ENCODE assay signal across 8 cellular contexts in genomic region chr6:42451595-42452170, GRCh38. TPM values are rescaled to one million over a fixed set of nuclear protein-coding genes. Genes with fewer than 3 reads are reported as not detected.
A peak's percentile ranks its signal among the peaks of the same experiment; 100 is the strongest.
DNase-seq lines count a peak whose midpoint lies in the region; ATAC-seq, FAIRE-seq and TF ChIP-seq lines count a peak whose summit lies in the region.

Gene TRERF1 (minus strand): TSS chr6:42451926. CDS start chr6:42269590, 182,336 bp downstream.

- H3K4me3 Mint-ChIP-seq in activated CD4-positive, alpha-beta memory T cell treated with anti-CD3 and anti-CD28 coated beads for 36 hours = peak within 1 kb of the TSS; percentile 98
- peak within 1 kb of the TSS; percentile 96 for H3K4me3 Mint-ChIP-seq in memory B cell

- no peaks in the 10 kb centered on the region for H3K36me3 ChIP-seq in H1 (ENCODE audit: control insufficient read depth in 2 of 4, insufficient read depth in 4 of 4, low read length in 3 of 4)

- peak within 1 kb of the TSS; percentile 73 for H3K4ac ChIP-seq in H1 (replicated peaks; ENCODE audit: insufficient read length, low read depth, low read length)

- TF ChIP-seq CTCF in H1 (IDR thresholded peaks at IDR 0.05; ENCODE audit: control extremely low read depth in 1 of 3, insufficient read depth in 1 of 3, low read depth in 1 of 3, low read length in 3 of 3) = no peak

- peak within 1 kb of the TSS; percentile 70; the same call in 1 of the 2 replicates for H2AK5ac ChIP-seq in H1 (ENCODE audit: low read depth, low read length)

- peak within 1 kb of the TSS; percentile 100 for H3K18ac ChIP-seq in H1 (ENCODE audit: extremely low read depth, low read length)

- H3K4me2 ChIP-seq in H1 (ENCODE audit: insufficient read depth in 1 of 2, low read depth in 2 of 2, low read length in 2 of 2) = peak within 1 kb of the TSS; percentile 91 to 98

- FAIRE-seq in H1 (lab: Jason Lieb, UNC) = no peak

- H3K56ac ChIP-seq in H1 (replicated peaks; ENCODE audit: insufficient read length, low read depth, low read length) = peak within 1 kb of the TSS; percentile 89

- peak within 1 kb of the TSS; percentile 89 for H3K27ac ChIP-seq in H1 (ENCODE audit: low read depth, low read length)

- peak within 1 kb of the TSS; percentile 95 for H3K27ac Mint-ChIP-seq in activated CD4-positive, alpha-beta memory T cell treated with anti-CD3 and anti-CD28 coated beads for 36 hours
- peak within 1 kb of the TSS; percentile 35 for H3K27ac Mint-ChIP-seq in memory B cell

- no peaks in the 10 kb centered on the region; a peak in 1 of 7 replicates for H3K27me3 ChIP-seq in H1 (replicated peaks in 1 of 4; ENCODE audit: control insufficient read depth in 3 of 4, extremely low read depth in 1 of 4, insufficient read depth in 3 of 4, low read length in 3 of 4)

- H4K5ac ChIP-seq in H1 (ENCODE audit: insufficient read length, low read depth, low read length) = peak within 1 kb of the TSS; percentile 96

- no peak within 1 kb of the TSS for H3K23ac ChIP-seq in H1 (ENCODE audit: insufficient read length)

- peak within 1 kb of the TSS; percentile 73 for H2BK120ac ChIP-seq in H1 (replicated peaks; ENCODE audit: low read depth, low read length)

- peak within 1 kb of the TSS; percentile 99 for H4K91ac ChIP-seq in H1 (replicated peaks; ENCODE audit: insufficient read length, low read length)

- WGBS in H1 (ENCODE audit: extremely low coverage in 1 of 2, insufficient coverage in 1 of 2, insufficient read length in 1 of 2, insufficient replicate concordance in 2 of 2, low coverage in 1 of 2, low lambda C conversion rate in 2 of 2, missing lambda C conversion rate in 1 of 2), 2 experiments = 1% methylated on average over 13 of the region's 28 CpGs; no CpG with 5 or more reads in 1 of the 2 experiments

- H3K79me1 ChIP-seq in H1 (ENCODE audit: low read depth, low read length) = peaks cover 6% of the 10 kb centered on the region; the same call in 1 of the 2 replicates

- peaks cover 32% of the 10 kb centered on the region for H3K23me2 ChIP-seq in H1 (ENCODE audit: low read depth, low read length)

- peak within 1 kb of the TSS; percentile 70 to 82 (median 77) for H3K9ac ChIP-seq in H1 (replicated peaks in 1 of 4; ENCODE audit: extremely low read depth in 1 of 4, low read depth in 3 of 4, low read length in 3 of 4)

- TF ChIP-seq RAD21 in H1 (IDR thresholded peaks at IDR 0.05 in 1 of 2, conservative IDR thresholded peaks at IDR 0.05 in 1 of 2; ENCODE audit: low read depth in 2 of 2, low read length in 2 of 2) = peak in 1 of 2 experiments; percentile 6; a peak in 2 of 4 replicates

- TF ChIP-seq POLR2A in H1 (IDR thresholded peaks at IDR 0.05; ENCODE audit: control extremely low read depth in 1 of 2, low read depth in 2 of 2, low read length in 2 of 2) = no peak

- intact Hi-C loops in activated CD4-positive, alpha-beta memory T cell treated with anti-CD3 and anti-CD28 coated beads for 36 hours (cut with micrococcal nuclease) = loop anchor here (1.0 to 5.0 kb wide), 9 partner anchors 10 to 229 kb away; no protein-coding TSS in a partner anchor

- H3K27me3 Mint-ChIP-seq in activated CD4-positive, alpha-beta memory T cell treated with anti-CD3 and anti-CD28 coated beads for 36 hours = no peaks in the 10 kb centered on the region
- H3K27me3 Mint-ChIP-seq in memory B cell = peaks cover 4% of the 10 kb centered on the region

- peak within 1 kb of the TSS; percentile 90 for H4K8ac ChIP-seq in H1 (ENCODE audit: extremely low read depth, insufficient read depth, low read length)

- H3K9me3 Mint-ChIP-seq in activated CD4-positive, alpha-beta memory T cell treated with anti-CD3 and anti-CD28 coated beads for 36 hours = no peaks in the 10 kb centered on the region
- H3K9me3 Mint-ChIP-seq in memory B cell = no peaks in the 10 kb centered on the region

- POLR2A ChIA-PET in activated CD4-positive, alpha-beta memory T cell treated with anti-CD3 and anti-CD28 coated beads for 36 hours (lab: Charles Lee) = interaction anchor here (0.7 to 3.4 kb wide), 10 partner anchors 10 to 1039 kb away, joined by 3 to 20 read pairs (median 4); no protein-coding TSS in a partner anchor
- POLR2A ChIA-PET in H1 (lab: Charles Lee; ENCODE audit: partially characterized antibody) = interaction anchor here (0.8 to 7.2 kb wide), 6 partner anchors 10 to 258 kb away, joined by 3 to 88 read pairs (median 8); partner anchors contain the start of gene UBR2

- peak within 1 kb of the TSS; percentile 73 to 96 (median 94) for H3K4me3 ChIP-seq in H1 (ENCODE audit: extremely low read depth in 1 of 4, insufficient read depth in 2 of 4, low read depth in 3 of 4, low read length in 4 of 4)

- TF ChIP-seq EP300 in H1 (IDR thresholded peaks at IDR 0.05; ENCODE audit: borderline replicate concordance in 1 of 2, low read depth in 2 of 2, low read length in 2 of 2) = no peak

- H3K4me1 Mint-ChIP-seq in activated CD4-positive, alpha-beta memory T cell treated with anti-CD3 and anti-CD28 coated beads for 36 hours (ENCODE audit: low read depth) = peaks cover 38% of the 10 kb centered on the region
- H3K4me1 Mint-ChIP-seq in memory B cell = peaks cover 21% of the 10 kb centered on the region

- H2BK5ac ChIP-seq in H1 (ENCODE audit: low read depth, low read length) = peak within 1 kb of the TSS; percentile 98

- H2AFZ ChIP-seq in H1 (ENCODE audit: low read length) = no peak within 1 kb of the TSS

- H3K79me2 ChIP-seq in H1 (ENCODE audit: control insufficient read depth in 1 of 2, insufficient read depth in 2 of 2, low read length in 2 of 2) = peaks cover 27 to 42% of the 10 kb centered on the region in 2 experiments

- H3K4me1 ChIP-seq in H1 (replicated peaks in 1 of 4; ENCODE audit: control insufficient read depth in 3 of 4, insufficient read depth in 4 of 4, low read length in 3 of 4) = peaks cover 2 to 26% (median 14%) of the 10 kb centered on the region in 4 experiments; a peak in 6 of 7 replicates

- H3K36me3 Mint-ChIP-seq in activated CD4-positive, alpha-beta memory T cell treated with anti-CD3 and anti-CD28 coated beads for 36 hours = peaks cover 14% of the 10 kb centered on the region
- H3K36me3 Mint-ChIP-seq in memory B cell = no peaks in the 10 kb centered on the region

- no peak within 1 kb of the TSS for H3K14ac ChIP-seq in H1 (ENCODE audit: insufficient read length)

- peak; percentile 82 for DNase-seq in EH (ENCODE audit: low read depth)
- peak; percentile 35 for DNase-seq in HK-2 (ENCODE audit: unreplicated experiment)
- peak; percentile 95 for DNase-seq in NCI-H748 (lab: John Stamatoyannopoulos, UW; ENCODE audit: unreplicated experiment)
- DNase-seq in activated CD4-positive, alpha-beta memory T cell treated with anti-CD3 and anti-CD28 coated beads for 36 hours = peak; percentile 68
- DNase-seq in H1 (ENCODE audit: low read depth in 1 of 2, low spot score in 2 of 2) = peak in 1 of 2 experiments; percentile 83
- DNase-seq in memory B cell (ENCODE audit: low spot score in 2 of 2) = peak; percentile 27
- DNase-seq in stimulated activated naive CD4-positive, alpha-beta T cell (lab: John Stamatoyannopoulos, UW) = peak; percentile 40 to 75 (median 57)

- peak within 1 kb of the TSS; percentile 80; the same call in 1 of the 2 replicates for H2BK20ac ChIP-seq in H1 (ENCODE audit: low read length)

- peak within 1 kb of the TSS; percentile 94; the same call in 1 of the 2 replicates for H2BK15ac ChIP-seq in H1 (ENCODE audit: low read length)

- peak; percentile 53 for ATAC-seq in memory B cell (ENCODE audit: low read depth)
- ATAC-seq in GM18907 (IDR thresholded peaks at IDR 0.05; ENCODE audit: unreplicated experiment) = no peak

- CTCF ChIA-PET in activated CD4-positive, alpha-beta memory T cell treated with anti-CD3 and anti-CD28 coated beads for 36 hours (lab: Charles Lee) = interaction anchor here (0.9 to 1.7 kb wide), 3 partner anchors 48 to 96 kb away, joined by 3 to 8 read pairs (median 4); no protein-coding TSS in a partner anchor
- CTCF ChIA-PET in H1 (lab: Charles Lee; ENCODE audit: partially characterized antibody) = interaction anchor here (1.1 kb wide), 1 partner anchor 96 kb away, joined by 3 read pairs; no protein-coding TSS in a partner anchor

- H2BK12ac ChIP-seq in H1 (ENCODE audit: low read depth, low read length) = peak within 1 kb of the TSS; percentile 75; the same call in 1 of the 2 replicates

- H4K20me1 ChIP-seq in H1 (replicated peaks in 1 of 2; ENCODE audit: control insufficient read depth in 1 of 2, insufficient read depth in 2 of 2, low read length in 2 of 2) = no peaks in the 10 kb centered on the region

- H3K9me3 ChIP-seq in H1 (ENCODE audit: insufficient read depth in 2 of 2, low read depth in 1 of 2, low read length in 1 of 2) = no peaks in the 10 kb centered on the region

TF ChIP-seq in H1, 55 proteins besides CTCF, POLR2A, EP300 and RAD21:
- TF ChIP-seq EGR1 (IDR thresholded peaks at IDR 0.05; ENCODE audit: borderline replicate concordance, low read depth, low read length) (peak; percentile 71), EZH2 (IDR thresholded peaks at IDR 0.05; ENCODE audit: low read depth, low read length, severe bottlenecking) (no peak), SAP30 (IDR thresholded peaks at IDR 0.05; ENCODE audit: insufficient read depth, insufficient replicate concordance, low read length) (peak; percentile 59), SIX5 (IDR thresholded peaks at IDR 0.05; ENCODE audit: low read depth, low read length) (no peak), ASH2L (IDR thresholded peaks at IDR 0.05; ENCODE audit: low read length) (peak; percentile 83), HDAC2 (IDR thresholded peaks at IDR 0.05; ENCODE audit: borderline replicate concordance in 1 of 2, low read depth in 2 of 2, low read length in 2 of 2) (0 out of 4 replicates have a peak, but pooled peaks of 1 of the 2 experiments have one; percentile 14), SP1 (IDR thresholded peaks at IDR 0.05; ENCODE audit: low read depth, low read length) (peak; percentile 14; the same call in 1 of the 2 replicates), BACH1 (IDR thresholded peaks at IDR 0.05; ENCODE audit: low read length) (peak; percentile 45), TEAD4 (IDR thresholded peaks at IDR 0.05; ENCODE audit: low read depth, low read length) (no peak), SUZ12 (IDR thresholded peaks at IDR 0.05; ENCODE audit: low read length) (peak; percentile 25; the same call in 1 of the 2 replicates), RFX5 (IDR thresholded peaks at IDR 0.05; ENCODE audit: borderline replicate concordance, low read depth, low read length) (no peak)

RNA-seq across cellular contexts. Expression of gene TRERF1, which starts in this region (rescaled TPM):
- 10 to 100 TPM; 16.3 to 16.7 TPM for total RNA-seq in activated CD4-positive, alpha-beta memory T cell treated with anti-CD3 and anti-CD28 coated beads for 36 hours
- 21.5 and 22.8 TPM in 2 replicates for total RNA-seq in H1 (2021; fragmentation: NEBNext Ultra II Directional; extraction: Animal tissue kit (Norgen Biotek cat#: 25700))
- polyA plus RNA-seq in H1 (2011; rRNA removed) = 10.8 and 14.9 TPM in 2 replicates
- polyA plus RNA-seq in H1 (2011; cell fraction: cytosol; rRNA removed) = 7.8 TPM
- polyA plus RNA-seq in H1 (2011; cell fraction: nucleus; rRNA removed) = 23.3 TPM
- polyA plus RNA-seq in H1 (2012, experiment 1 of 2) = 14.0 to 17.0 TPM (median 15.2 TPM) in 4 replicates
- 3.9 TPM for polyA plus RNA-seq in H1 (2012, experiment 2 of 2)
- polyA plus RNA-seq in H1 (2013, experiment 1 of 2) = 10.3 TPM
- 10.3 TPM for polyA plus RNA-seq in H1 (2013, experiment 2 of 2)
- polyA minus RNA-seq in H1 (2011; rRNA and poly(A)+ RNA removed) = 12.4 and 15.8 TPM in 2 replicates
- 14.0 TPM for polyA minus RNA-seq in H1 (2011; cell fraction: cytosol; rRNA and poly(A)+ RNA removed)
- 18.1 TPM for polyA minus RNA-seq in H1 (2011; cell fraction: nucleus; rRNA and poly(A)+ RNA removed)
